7 cellular contexts compared by ENCODE assay signal in genomic region chr2:216017365-216017764, GRCh38. TPM values are rescaled to one million over a fixed set of nuclear protein-coding genes. Genes with fewer than 3 reads are reported as not detected.
DNase-seq lines count a peak whose midpoint lies in the region; ATAC-seq and TF ChIP-seq lines count a peak whose summit lies in the region.

No MANE protein-coding gene starts in this region.

- H4K91ac ChIP-seq in trophoblast cell (ENCODE audit: low read depth, low read length): no peak overlapping the region

- H3K9ac ChIP-seq in trophoblast cell (ENCODE audit: low read length) (no peak overlapping the region), neural progenitor cell (no peak overlapping the region)

- H2AK5ac ChIP-seq in trophoblast cell (ENCODE audit: low read length): no peak overlapping the region

- peaks cover 0 to 2% of the 10 kb centered on the region in 2 experiments for H3K4me1 ChIP-seq in trophoblast cell (ENCODE audit: control insufficient read depth in 1 of 2, insufficient read depth in 2 of 2, low read length in 2 of 2)
- peaks cover 5% of the 10 kb centered on the region for H3K4me1 ChIP-seq in neural progenitor cell

- H4K8ac ChIP-seq in trophoblast cell (ENCODE audit: low read depth, low read length): no peak overlapping the region

- H3K4me3 ChIP-seq in trophoblast cell (ENCODE audit: low read depth, low read length) (no peak overlapping the region), neural progenitor cell (no peak overlapping the region)

- no peak overlapping the region for H2BK5ac ChIP-seq in trophoblast cell (ENCODE audit: low read depth, low read length, poor library complexity)

- no peaks in the 10 kb centered on the region for H3K36me3 Mint-ChIP-seq in neural progenitor cell

- H3K9me3 ChIP-seq in trophoblast cell (ENCODE audit: insufficient read depth, low read depth, low read length) (no peaks in the 10 kb centered on the region), neural progenitor cell (ENCODE audit: low read depth) (no peaks in the 10 kb centered on the region)

- no peaks in the 10 kb centered on the region for H3K36me3 ChIP-seq in trophoblast cell (ENCODE audit: control insufficient read depth in 1 of 2, insufficient read depth in 2 of 2, low read length in 2 of 2)
- no peaks in the 10 kb centered on the region for H3K36me3 ChIP-seq in neural progenitor cell

- H2AFZ ChIP-seq in trophoblast cell (ENCODE audit: insufficient read depth, low read length, poor library complexity) (no peak overlapping the region), neural progenitor cell (replicated peaks) (no peak overlapping the region)

- H2BK120ac ChIP-seq in trophoblast cell (ENCODE audit: insufficient read depth, low read length, poor library complexity): no peak overlapping the region

- H3K4me2 ChIP-seq in trophoblast cell (ENCODE audit: low read length): no peak overlapping the region
- no peak overlapping the region for H3K4me2 ChIP-seq in neural progenitor cell

- no peaks in the 10 kb centered on the region for H4K20me1 ChIP-seq in neural progenitor cell (ENCODE audit: low read depth)

- no peaks in the 10 kb centered on the region for H3K9me3 Mint-ChIP-seq in neural progenitor cell

- DNase-seq in UCSD-AML1 (lab: John Stamatoyannopoulos, UW; ENCODE audit: unreplicated experiment): peak; percentile 8
- peak; percentile 80 to 81 for DNase-seq in trophoblast cell
- no peak for DNase-seq in NOMO-1 treated with dmso at 0.1 percent for 144 hours (lab: John Stamatoyannopoulos, UW; ENCODE audit: unreplicated experiment)
- DNase-seq in DMS79 (lab: John Stamatoyannopoulos, UW): no peak
- DNase-seq in neural progenitor cell (ENCODE audit: low spot score): no peak

- no peak overlapping the region for H3K4ac ChIP-seq in trophoblast cell (ENCODE audit: low read depth, low read length)

- no peaks in the 10 kb centered on the region for H3K27me3 Mint-ChIP-seq in neural progenitor cell (ENCODE audit: insufficient read depth, low read depth)

- no peak overlapping the region for H3K14ac ChIP-seq in trophoblast cell (ENCODE audit: low read length)

- H3K4me3 Mint-ChIP-seq in neural progenitor cell: no peak overlapping the region

- no peak overlapping the region for H3K27ac Mint-ChIP-seq in neural progenitor cell

- peaks cover 7% of the 10 kb centered on the region for H3K79me1 ChIP-seq in trophoblast cell (ENCODE audit: low read length)

- no peak for TF ChIP-seq CTCF in neural progenitor cell (IDR thresholded peaks at IDR 0.05)

- no peak overlapping the region for H3K23ac ChIP-seq in trophoblast cell (ENCODE audit: low read length)

- H3K27me3 ChIP-seq in trophoblast cell (ENCODE audit: insufficient read depth, low read length): no peaks in the 10 kb centered on the region
- H3K27me3 ChIP-seq in neural progenitor cell: no peaks in the 10 kb centered on the region

- H3K18ac ChIP-seq in trophoblast cell (ENCODE audit: low read length): no peak overlapping the region

- no peak overlapping the region for H3K27ac ChIP-seq in trophoblast cell (ENCODE audit: low read depth, low read length)
- H3K27ac ChIP-seq in neural progenitor cell: no peak overlapping the region

- H3K79me2 ChIP-seq in trophoblast cell (ENCODE audit: control insufficient read depth, insufficient read depth, low read length, poor library complexity) (peaks cover 5% of the 10 kb centered on the region), neural progenitor cell (ENCODE audit: low read depth) (peaks cover 8% of the 10 kb centered on the region)

- H2BK12ac ChIP-seq in trophoblast cell (ENCODE audit: low read length): no peak overlapping the region

- H4K12ac ChIP-seq in trophoblast cell (ENCODE audit: low read depth, low read length): no peak overlapping the region

- WGBS in trophoblast cell (ENCODE audit: extremely low coverage, insufficient coverage, insufficient read length): no CpG with 5 or more reads among the region's 4 CpGs

- peak; percentile 37 for ATAC-seq in GM18868 (IDR thresholded peaks at IDR 0.05; ENCODE audit: unreplicated experiment)
- ATAC-seq in HG03060 (IDR thresholded peaks at IDR 0.05; ENCODE audit: low read depth, unreplicated experiment): peak; percentile 38

- H3K4me1 Mint-ChIP-seq in neural progenitor cell: peaks cover 10% of the 10 kb centered on the region

- no peaks in the 10 kb centered on the region for H3F3A ChIP-seq in neural progenitor cell (ENCODE audit: low read depth)

RNA-seq across cellular contexts. Expression of gene MREG, which starts 4.0 kb away (rescaled TPM):
- 33.7 and 34.3 TPM in 2 replicates for polyA plus RNA-seq in trophoblast cell (2013)
- 11.0 and 19.1 TPM in 2 replicates for total RNA-seq in neural progenitor cell (ENCODE audit: low replicate concordance)

Comparison
In these comparisons a context has a peak if more than half of its experiments do, and no peak if none do; other contexts are left out.
1. DNase-seq: peak in UCSD-AML1 (single experiment) and trophoblast cell (2 of 2); none in NOMO-1 treated with dmso at 0.1 percent for 144 hours (single experiment), DMS79 (single experiment) and neural progenitor cell (single experiment).